In the genomic region with DNA sequence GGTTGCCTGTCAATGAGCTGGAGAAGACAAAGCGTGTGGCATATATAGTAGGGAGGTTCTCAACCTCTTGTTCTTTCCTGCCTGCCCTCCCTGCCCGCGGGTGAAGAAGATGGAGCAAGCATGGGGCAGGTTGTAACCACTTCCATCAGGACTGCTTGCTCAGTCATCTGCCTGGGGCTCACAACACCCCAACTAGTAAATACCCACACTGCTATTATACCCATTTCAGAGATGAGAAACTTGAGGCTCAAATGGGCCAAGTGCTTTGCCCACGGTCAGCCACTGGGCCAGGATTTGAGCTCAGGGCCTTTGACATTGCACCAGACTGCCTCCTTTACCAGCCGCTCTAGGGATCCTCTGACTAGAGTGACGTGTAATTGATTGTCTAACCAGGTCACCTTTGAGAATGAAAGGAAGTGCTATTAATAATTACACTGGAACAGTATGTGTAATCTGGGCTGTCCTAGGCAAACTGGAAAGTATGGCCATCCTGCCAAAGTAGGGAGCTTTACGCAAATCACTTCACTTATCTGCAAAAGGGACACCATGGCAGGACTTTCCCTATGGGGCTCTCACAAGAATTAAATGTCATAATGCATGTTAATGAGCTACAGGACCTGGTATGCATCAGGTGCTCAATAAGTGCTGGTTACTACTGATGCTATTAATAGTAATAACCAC, we compare ENCODE assay signal across 21 cellular contexts. TPM values are rescaled to one million over a fixed set of nuclear protein-coding genes. Genes with fewer than 3 reads are reported as not detected.
DNase-seq lines count a peak whose midpoint lies in the region; ATAC-seq, FAIRE-seq and TF ChIP-seq lines count a peak whose summit lies in the region.
"Had no signal": no experiment of that assay in that cellular context is flagged by ENCODE, and none has a peak within 500 bp of the region (broad histone marks: within the 10 kb centered on the region; RNA-seq: fewer than 3 reads in every experiment).

No MANE protein-coding gene starts in this region.

- no peak overlapping the region for H3K18ac ChIP-seq in neuronal stem cell (ENCODE audit: low read length)

- WGBS in neuronal stem cell (ENCODE audit: extremely low coverage in 2 of 2, insufficient read length in 2 of 2, insufficient replicate concordance in 1 of 2), 2 donors: no CpG with 5 or more reads among the region's 7 CpGs

- no peak overlapping the region for H3K4me2 ChIP-seq in neuronal stem cell (ENCODE audit: insufficient read depth, low read length, poor library complexity, severe bottlenecking)

- H2AK5ac ChIP-seq in neuronal stem cell (ENCODE audit: low read depth, low read length): peak overlapping the region; percentile 23

- H3K4me3 ChIP-seq in bronchial epithelial cell (ENCODE audit: low read depth, low read length) (no peak overlapping the region), neuronal stem cell (ENCODE audit: low read length in 2 of 2) (no peak overlapping the region)

- H3K14ac ChIP-seq in neuronal stem cell (ENCODE audit: low read length): no peak overlapping the region

- H3K27me3 ChIP-seq in bronchial epithelial cell (ENCODE audit: control insufficient read depth, insufficient read depth, low read length) (no peaks in the 10 kb centered on the region), neuronal stem cell (ENCODE audit: control insufficient read depth in 3 of 3, insufficient read depth in 3 of 3, low read depth in 1 of 3, low read length in 3 of 3) (peaks cover 0 to 14% (median 0%) of the 10 kb centered on the region in 3 experiments)
- H3K27me3 ChIP-seq: foreskin keratinocyte had no signal

- peaks cover 31% of the 10 kb centered on the region in 2 donors for H3K4me1 ChIP-seq in neuronal stem cell (ENCODE audit: control insufficient read depth in 2 of 2, insufficient read depth in 1 of 2, low read depth in 1 of 2, low read length in 2 of 2)

- peak; percentile 42 for ATAC-seq in left lobe of liver
- no peak for ATAC-seq in GM19395 (IDR thresholded peaks at IDR 0.05; ENCODE audit: unreplicated experiment)
- ATAC-seq in HG02623 (IDR thresholded peaks at IDR 0.05; ENCODE audit: unreplicated experiment): no peak
- ATAC-seq in GM21423 (IDR thresholded peaks at IDR 0.05; ENCODE audit: unreplicated experiment): no peak
- ATAC-seq: activated naive CD8-positive, alpha-beta T cell treated with anti-CD3 and anti-CD28 coated beads, Interleukin-2, amount 50 U/mL, for 24 hours; CD8-positive, alpha-beta T cell; foreskin keratinocyte; stimulated activated naive CD8-positive, alpha-beta T cell treated with anti-CD3 and anti-CD28 coated beads, Interleukin-15, amount 100 ng/mL, for 72 hours; T-helper 17 cell had no signal

- H2AFZ ChIP-seq in neuronal stem cell (ENCODE audit: low read length): no peak overlapping the region

- no peak overlapping the region for H3K27ac ChIP-seq in neuronal stem cell (replicated peaks; ENCODE audit: low read length)
- H3K27ac ChIP-seq: foreskin keratinocyte had no signal

- no peaks in the 10 kb centered on the region for H3K9me3 ChIP-seq in neuronal stem cell (replicated peaks in 1 of 2; ENCODE audit: control insufficient read depth in 2 of 2, insufficient read depth in 1 of 2, low read depth in 1 of 2, low read length in 2 of 2)

- DNase-seq in ACHN (peak; percentile 75), bronchial epithelial cell (ENCODE audit: low read depth) (no peak), left lobe of liver (ENCODE audit: low spot score) (peak; percentile 76), neuronal stem cell (ENCODE audit: low spot score) (no peak), NCI-H1436 treated with DMSO at 0.1 percent for 48 hours (lab: John Stamatoyannopoulos, UW) (no peak)
- DNase-seq: activated B cell treated with CpG ODN at 0.5 μM for 24 hours; activated naive CD8-positive, alpha-beta T cell treated with anti-CD3 and anti-CD28 coated beads, Interleukin-2, amount 50 U/mL, for 24 hours; central memory CD4-positive, alpha-beta T cell; NCI-H1436; stimulated activated naive CD8-positive, alpha-beta T cell treated with anti-CD3 and anti-CD28 coated beads, Interleukin-15, amount 100 ng/mL, for 72 hours; T-helper 17 cell had no signal

- no peak overlapping the region for H2BK12ac ChIP-seq in neuronal stem cell (ENCODE audit: low read length)

- H3K4ac ChIP-seq in neuronal stem cell (ENCODE audit: low read length): no peak overlapping the region

- peaks cover 3% of the 10 kb centered on the region for H3K79me1 ChIP-seq in neuronal stem cell (ENCODE audit: low read depth, low read length)

- no peak overlapping the region for H4K8ac ChIP-seq in neuronal stem cell (ENCODE audit: low read depth, low read length)

- H4K91ac ChIP-seq in neuronal stem cell (ENCODE audit: low read depth, low read length, poor library complexity): no peak overlapping the region

- H3K36me3 ChIP-seq in bronchial epithelial cell (ENCODE audit: control insufficient read depth, insufficient read depth, low read length) (peaks cover 1% of the 10 kb centered on the region), neuronal stem cell (replicated peaks in 1 of 2; ENCODE audit: control insufficient read depth in 2 of 2, insufficient read depth in 2 of 2, low read length in 2 of 2) (peaks cover 0 to 3% of the 10 kb centered on the region in 2 donors)

- FAIRE-seq in bronchial epithelial cell (lab: Jason Lieb, UNC): peak; percentile 18

- TF ChIP-seq CTCF in bronchial epithelial cell (IDR thresholded peaks at IDR 0.05; ENCODE audit: insufficient read depth, low read length, severe bottlenecking): no peak

- in situ Hi-C loops in ACHN (cut with HindIII; ENCODE audit: low pct_ligation_motif_present, low pct_unique_long_range_greater_than_20kb, low sequenced_read_pairs): no loop called here

- H2BK15ac ChIP-seq in neuronal stem cell (ENCODE audit: low read length): no peak overlapping the region

- no peak overlapping the region for H3K9ac ChIP-seq in neuronal stem cell (ENCODE audit: low read depth, low read length, poor library complexity)

- no peak overlapping the region for H3K23ac ChIP-seq in neuronal stem cell (ENCODE audit: low read depth, low read length, poor library complexity)

- no peak overlapping the region for H2BK120ac ChIP-seq in neuronal stem cell (ENCODE audit: low read depth, low read length)

- H2BK5ac ChIP-seq in neuronal stem cell (ENCODE audit: low read length): peak overlapping the region; percentile 1

RNA-seq across cellular contexts. Expression of a gene that starts 2.8 kb away (rescaled TPM):
- total RNA-seq in bronchial epithelial cell (5.8 and 11.0 TPM in 2 replicates), left lobe of liver (38.9 TPM)
- 16.9 TPM for polyA plus RNA-seq in neuronal stem cell (2013, experiment 1 of 2)
- 16.2 TPM for polyA plus RNA-seq in neuronal stem cell (2013, experiment 2 of 2)
- total RNA-seq: activated B cell treated with CpG ODN at 0.5 μM for 24 hours; CD8-positive, alpha-beta T cell; T-helper 17 cell had no signal

RNA-seq across cellular contexts. Expression of a gene that starts 22.4 kb away (rescaled TPM):
- total RNA-seq in bronchial epithelial cell (not detected in 2 replicates), left lobe of liver (0.65 TPM)
- polyA plus RNA-seq in neuronal stem cell (2013, experiment 1 of 2): not detected
- polyA plus RNA-seq in neuronal stem cell (2013, experiment 2 of 2): not detected
- total RNA-seq: activated B cell treated with CpG ODN at 0.5 μM for 24 hours; activated CD8-positive, alpha-beta memory T cell treated with anti-CD3 and anti-CD28 coated beads for 36 hours; CD8-positive, alpha-beta T cell; foreskin keratinocyte; LHCN-M2; pulmonary artery endothelial cell had no signal
- polyA plus RNA-seq: AG04450, foreskin keratinocyte had no signal

RNA-seq across cellular contexts. Expression of a gene that starts 38.2 kb away (rescaled TPM):
- total RNA-seq in bronchial epithelial cell (8.1 and 14.2 TPM in 2 replicates), left lobe of liver (22.4 TPM)
- polyA plus RNA-seq in neuronal stem cell (2013, experiment 1 of 2): 4.2 TPM
- polyA plus RNA-seq in neuronal stem cell (2013, experiment 2 of 2): 4.3 TPM
- total RNA-seq: activated B cell treated with CpG ODN at 0.5 μM for 24 hours, mononuclear cell had no signal

RNA-seq across cellular contexts. Expression of a gene that starts 51.2 kb away (rescaled TPM):
- total RNA-seq in bronchial epithelial cell (36.1 and 41.5 TPM in 2 replicates), left lobe of liver (27.3 TPM)
- polyA plus RNA-seq in neuronal stem cell (2013, experiment 1 of 2): 32.1 TPM
- polyA plus RNA-seq in neuronal stem cell (2013, experiment 2 of 2): 31.4 TPM

Comparison
In these comparisons a context has a peak if more than half of its experiments do, and no peak if none do; other contexts are left out.
1. DNase-seq: peak in ACHN (single experiment) and left lobe of liver (single experiment); none in bronchial epithelial cell (single experiment), neuronal stem cell (single experiment) and NCI-H1436 treated with DMSO at 0.1 percent for 48 hours (single experiment).